Comparison of ENCODE assay signal across 8 cellular contexts in genomic region chr3:149245738-149246451, GRCh38. TPM values are rescaled to one million over a fixed set of nuclear protein-coding genes. Genes with fewer than 3 reads are reported as not detected.
DNase-seq lines count a peak whose midpoint lies in the region; ATAC-seq and TF ChIP-seq lines count a peak whose summit lies in the region.

No MANE protein-coding gene starts in this region.

- no peak overlapping the region for H3K4me3 ChIP-seq in kidney epithelial cell (ENCODE audit: low read depth, low read length)

- H3K27ac Mint-ChIP-seq in activated naive CD8-positive, alpha-beta T cell treated with anti-CD3 and anti-CD28 coated beads for 36 hours, result no peak overlapping the region

- TF ChIP-seq CTCF in kidney epithelial cell (IDR thresholded peaks at IDR 0.05; ENCODE audit: insufficient read depth, low read length, poor library complexity, severe bottlenecking), result no peak

- no peaks in the 10 kb centered on the region for H3K27me3 ChIP-seq in kidney epithelial cell (ENCODE audit: control insufficient read depth, insufficient read depth, low read length)

- H3K27me3 Mint-ChIP-seq in activated naive CD8-positive, alpha-beta T cell treated with anti-CD3 and anti-CD28 coated beads for 36 hours, result no peaks in the 10 kb centered on the region

- no peaks in the 10 kb centered on the region for H3K9me3 Mint-ChIP-seq in activated naive CD8-positive, alpha-beta T cell treated with anti-CD3 and anti-CD28 coated beads for 36 hours

- no peaks in the 10 kb centered on the region for H3K36me3 ChIP-seq in kidney epithelial cell (ENCODE audit: control insufficient read depth, insufficient read depth, low read length)

- DNase-seq in EH (ENCODE audit: low read depth) (peak; percentile 82), kidney epithelial cell (ENCODE audit: low read depth) (peak; percentile 34), ecto neural progenitor cell (ENCODE audit: low spot score) (no peak), HK-2 (ENCODE audit: unreplicated experiment) (no peak), NCI-H748 treated with DMSO at 0.1 percent for 48 hours (lab: John Stamatoyannopoulos, UW) (no peak)
- DNase-seq in activated naive CD8-positive, alpha-beta T cell treated with anti-CD3 and anti-CD28 coated beads for 36 hours, result no peak

- no peaks in the 10 kb centered on the region for H3K36me3 Mint-ChIP-seq in activated naive CD8-positive, alpha-beta T cell treated with anti-CD3 and anti-CD28 coated beads for 36 hours

- H3K4me1 Mint-ChIP-seq in activated naive CD8-positive, alpha-beta T cell treated with anti-CD3 and anti-CD28 coated beads for 36 hours, result peaks cover 33% of the 10 kb centered on the region

- H3K4me3 Mint-ChIP-seq in activated naive CD8-positive, alpha-beta T cell treated with anti-CD3 and anti-CD28 coated beads for 36 hours, result peak overlapping the region; percentile 57

- peak; percentile 85 for ATAC-seq in GM21367 (IDR thresholded peaks at IDR 0.05; ENCODE audit: unreplicated experiment)
- ATAC-seq in HG03558 (IDR thresholded peaks at IDR 0.05; ENCODE audit: extremely low read depth, unreplicated experiment), result peak; percentile 76

RNA-seq across cellular contexts. Expression of gene CP, which starts 24.3 kb away (rescaled TPM):
- not detected for total RNA-seq in activated naive CD8-positive, alpha-beta T cell treated with anti-CD3 and anti-CD28 coated beads for 36 hours
- 0.07 TPM in 1 of 2 replicates, not detected in the other for total RNA-seq in kidney epithelial cell

Comparison
In these comparisons a context has a peak if more than half of its experiments do, and no peak if none do; other contexts are left out.
1. DNase-seq: peak in EH (single experiment) and kidney epithelial cell (single experiment); none in activated naive CD8-positive, alpha-beta T cell treated with anti-CD3 and anti-CD28 coated beads for 36 hours (single experiment), ecto neural progenitor cell (single experiment), HK-2 (single experiment) and NCI-H748 treated with DMSO at 0.1 percent for 48 hours (single experiment).